Comparison of ENCODE assay signal across 1 cellular context in genomic region chr11:125872138-125872491, GRCh38.
TF ChIP-seq lines count a peak whose summit lies in the region.

No MANE protein-coding gene starts in this region.

TF ChIP-seq in GM12878, 131 proteins besides CTCF, POLR2A, EP300 and RAD21:
- TF ChIP-seq RB1 (IDR thresholded peaks at IDR 0.05; ENCODE audit: borderline replicate concordance) (no peak), USF1 (IDR thresholded peaks at IDR 0.05; ENCODE audit: borderline replicate concordance, extremely low read length, insufficient read depth, low read depth, low read length) (no peak), RAD51 (IDR thresholded peaks at IDR 0.05) (no peak), ZSCAN29 (IDR thresholded peaks at IDR 0.05) (no peak), TBL1XR1 (IDR thresholded peaks at IDR 0.05; ENCODE audit: low read depth, low read length) (no peak), ATF7 (IDR thresholded peaks at IDR 0.05; ENCODE audit: low read depth) (no peak), HCFC1 (IDR thresholded peaks at IDR 0.05; ENCODE audit: low read length) (no peak), CREM (IDR thresholded peaks at IDR 0.05; ENCODE audit: low read depth) (no peak), NFIC (IDR thresholded peaks at IDR 0.05; ENCODE audit: low read depth, low read length) (no peak), STAT1 (conservative IDR thresholded peaks at IDR 0.05) (no peak), BMI1 (IDR thresholded peaks at IDR 0.05; ENCODE audit: borderline replicate concordance) (no peak)
